In the genomic region with DNA sequence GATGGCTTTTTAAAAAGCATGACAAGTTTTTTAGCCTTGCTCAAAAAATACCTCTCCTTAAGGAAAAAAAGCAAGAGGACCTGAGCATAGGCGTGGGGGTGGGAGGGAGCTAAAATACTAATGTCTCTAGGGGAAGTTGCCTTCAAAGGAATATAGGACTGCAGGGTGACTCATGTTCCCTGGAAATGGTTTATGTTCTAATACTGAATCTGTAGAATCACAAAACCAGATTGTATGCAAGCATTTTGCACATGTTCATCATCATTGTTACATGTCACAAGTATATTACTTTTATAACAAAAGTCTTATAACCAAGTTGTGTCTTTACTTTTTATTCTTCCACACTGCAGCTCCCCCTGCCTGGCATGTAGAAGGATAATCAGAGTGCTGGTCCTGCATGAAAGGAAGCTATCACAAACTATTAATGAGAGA, we compare ENCODE assay signal across 13 cellular contexts. TPM values are rescaled to one million over a fixed set of nuclear protein-coding genes. Genes with fewer than 3 reads are reported as not detected.
DNase-seq lines count a peak whose midpoint lies in the region; ATAC-seq and TF ChIP-seq lines count a peak whose summit lies in the region.
"Had no signal": no experiment of that assay in that cellular context is flagged by ENCODE, and none has a peak within 500 bp of the region (broad histone marks: within the 10 kb centered on the region; RNA-seq: fewer than 3 reads in every experiment).

No MANE protein-coding gene starts in this region.

- no peak overlapping the region for H2BK15ac ChIP-seq in mesendoderm (replicated peaks; ENCODE audit: low read depth)

- H3K79me2 ChIP-seq in mesendoderm (ENCODE audit: control insufficient read depth, insufficient read depth, low read length), result no peaks in the 10 kb centered on the region

- H3K4me3 ChIP-seq in A673 (ENCODE audit: low read depth, low read length, poor library complexity, severe bottlenecking) (no peak overlapping the region), HFF-Myc (replicated peaks; ENCODE audit: low read depth, low read length) (no peak overlapping the region), cardiac fibroblast (replicated peaks in 1 of 2; ENCODE audit: low read depth in 2 of 2, low read length in 2 of 2) (no peak overlapping the region), mesendoderm (ENCODE audit: low read length) (no peak overlapping the region)

- H3K4ac ChIP-seq in mesendoderm (ENCODE audit: low read depth, low read length), result no peak overlapping the region

- no TSS peak for BruUV-seq in A673 (replicated peaks; lab: Mats Ljungman, UMichigan)
- no TSS peak for BruUV-seq in Calu3 (replicated peaks; lab: Mats Ljungman, UMichigan)

- H3K36me3 ChIP-seq in A673 (ENCODE audit: insufficient read depth, low read length, poor library complexity, severe bottlenecking) (no peaks in the 10 kb centered on the region), mesendoderm (ENCODE audit: control insufficient read depth, insufficient read depth, low read length) (no peaks in the 10 kb centered on the region)

- no peaks in the 10 kb centered on the region for H3K4me1 Mint-ChIP-seq in Calu3 (ENCODE audit: low read depth, unreplicated experiment)
- H3K4me1 Mint-ChIP-seq: CD8-positive, alpha-beta memory T cell had no signal

- H3K4me2 ChIP-seq in mesendoderm (ENCODE audit: low read length), result no peak overlapping the region

- no peak overlapping the region for H2BK5ac ChIP-seq in mesendoderm (ENCODE audit: low read length)

- no peak overlapping the region for H3K27ac ChIP-seq in A673 (ENCODE audit: low read depth, low read length, poor library complexity, severe bottlenecking)
- H3K27ac ChIP-seq in mesendoderm (ENCODE audit: low read depth, low read length), result no peak overlapping the region

- H3K79me1 ChIP-seq in mesendoderm (ENCODE audit: low read length), result no peaks in the 10 kb centered on the region

- no peak for ATAC-seq in HG03469 (IDR thresholded peaks at IDR 0.05; ENCODE audit: unreplicated experiment)
- no peak for ATAC-seq in GM21619 (IDR thresholded peaks at IDR 0.05; ENCODE audit: unreplicated experiment)

- no peak overlapping the region for H3K4me3 Mint-ChIP-seq in Calu3 (ENCODE audit: low read depth, unreplicated experiment)
- H3K4me3 Mint-ChIP-seq: CD8-positive, alpha-beta memory T cell had no signal

- no peaks in the 10 kb centered on the region for H3K9me3 ChIP-seq in A673 (ENCODE audit: low read depth, low read length, poor library complexity, severe bottlenecking)

- no peaks in the 10 kb centered on the region for H3K27me3 Mint-ChIP-seq in Calu3 (ENCODE audit: unreplicated experiment)

- no peak overlapping the region for H2AK5ac ChIP-seq in mesendoderm (ENCODE audit: low read length)

- H3K27me3 ChIP-seq in A673 (replicated peaks; ENCODE audit: insufficient read depth, low read depth, low read length, poor library complexity) (no peaks in the 10 kb centered on the region), mesendoderm (ENCODE audit: insufficient read depth, low read length, poor library complexity) (no peaks in the 10 kb centered on the region)

- H3K4me1 ChIP-seq in A673 (ENCODE audit: insufficient read depth, low read length, poor library complexity, severe bottlenecking) (no peaks in the 10 kb centered on the region), mesendoderm (ENCODE audit: control insufficient read depth, low read depth, low read length) (no peaks in the 10 kb centered on the region)

- POLR2A ChIA-PET in A673 (lab: Charles Lee; ENCODE audit: low non-redundant PET), result no interaction called here

- no peak overlapping the region for H4K8ac ChIP-seq in mesendoderm (ENCODE audit: low read depth, low read length)

- CTCF ChIA-PET in A673 (lab: Charles Lee), result interaction anchor here (0.6 kb wide), 1 partner anchor 299 kb away, joined by 6 read pairs; no protein-coding TSS in a partner anchor
- CTCF ChIA-PET in Calu3 (lab: Charles Lee), result interaction anchor here (0.7 kb wide), 1 partner anchor 1825 kb away, joined by 4 read pairs; no protein-coding TSS in a partner anchor

- no peak overlapping the region for H3K18ac ChIP-seq in mesendoderm (ENCODE audit: low read length)

- WGBS in mesendoderm (ENCODE audit: extremely low coverage, insufficient coverage, low lambda C conversion rate), result no CpG with 5 or more reads among the region's 1 CpG

- DNase-seq in A673 (ENCODE audit: low spot score) (no peak), HFF-Myc (ENCODE audit: extremely low read depth, low read depth) (no peak), cardiac fibroblast (ENCODE audit: low read depth in 2 of 2) (peak; percentile 74 to 92), lung microvascular endothelial cell (ENCODE audit: low read depth in 2 of 2) (peak; percentile 48 to 50), mesendoderm (no peak), Calu3 (no peak)
- DNase-seq: activated naive CD4-positive, alpha-beta T cell treated with Interleukin-2 at 50 U/mL for 16 hours; CD8-positive, alpha-beta memory T cell; glutamatergic neuron; NCI-H446 treated with DMSO at 0.1 percent for 48 hours; T1000 had no signal

- H3K36me3 Mint-ChIP-seq in Calu3 (ENCODE audit: insufficient read depth, unreplicated experiment), result no peaks in the 10 kb centered on the region
- H3K36me3 Mint-ChIP-seq: CD8-positive, alpha-beta memory T cell had no signal

- no peak overlapping the region for H3K9ac ChIP-seq in mesendoderm (ENCODE audit: low read length)

- no peak overlapping the region for H4K5ac ChIP-seq in mesendoderm (ENCODE audit: low read length)

- H2BK120ac ChIP-seq in mesendoderm (ENCODE audit: low read depth, low read length), result no peak overlapping the region

- peak; percentile 30; the same call in 1 of the 2 replicates for TF ChIP-seq CTCF in A673 (conservative IDR thresholded peaks at IDR 0.05; ENCODE audit: low read depth, low read length)
- peak; percentile 36 for TF ChIP-seq CTCF in HFF-Myc (IDR thresholded peaks at IDR 0.05; ENCODE audit: low read depth, low read length, missing control alignments)
- peak; percentile 52 for TF ChIP-seq CTCF in cardiac fibroblast (IDR thresholded peaks at IDR 0.05; ENCODE audit: low read depth, low read length)
- TF ChIP-seq CTCF in Calu3 (IDR thresholded peaks at IDR 0.05; ENCODE audit: unreplicated experiment), result no peak

- H3K27ac Mint-ChIP-seq in Calu3 (ENCODE audit: unreplicated experiment), result no peak overlapping the region
- H3K27ac Mint-ChIP-seq: CD8-positive, alpha-beta memory T cell had no signal

- no peaks in the 10 kb centered on the region for H3K9me3 Mint-ChIP-seq in Calu3 (ENCODE audit: low read depth, unreplicated experiment)
- H3K9me3 Mint-ChIP-seq: CD8-positive, alpha-beta memory T cell had no signal

- intact Hi-C loops in A673 (cut with micrococcal nuclease; ENCODE audit: unreplicated experiment), result no loop called here
- intact Hi-C loops in Calu3 (cut with micrococcal nuclease; ENCODE audit: unreplicated experiment), result no loop called here

- H3K56ac ChIP-seq in mesendoderm (ENCODE audit: low read length), result no peak overlapping the region

- no peak overlapping the region for H3K23ac ChIP-seq in mesendoderm (ENCODE audit: low read length)

RNA-seq across cellular contexts. Expression of a gene that starts 36.6 kb away (rescaled TPM):
- 2.3 and 3.4 TPM in 2 replicates for total RNA-seq in A673 (2021)
- total RNA-seq in lung microvascular endothelial cell, result 0.22 and 0.40 TPM in 2 replicates
- polyA plus RNA-seq in mesendoderm (2013, experiment 1 of 2), result 0.87 TPM
- 0.87 TPM for polyA plus RNA-seq in mesendoderm (2013, experiment 2 of 2)
- total RNA-seq in Calu3 (2022), result 5.5 and 6.3 TPM in 2 replicates

RNA-seq across cellular contexts. Expression of a gene that starts 55.6 kb away (rescaled TPM):
- total RNA-seq in A673 (2021) (31.9 and 32.0 TPM in 2 replicates), lung microvascular endothelial cell (11.8 and 15.1 TPM in 2 replicates), Calu3 (2022) (27.3 and 28.4 TPM in 2 replicates)
- polyA plus RNA-seq in mesendoderm (2013, experiment 1 of 2), result 12.5 TPM
- 11.3 TPM for polyA plus RNA-seq in mesendoderm (2013, experiment 2 of 2)

RNA-seq across cellular contexts. Expression of a gene that starts 55.7 kb away (rescaled TPM):
- total RNA-seq in A673 (2021), result 43.9 and 51.6 TPM in 2 replicates
- 35.7 and 40.5 TPM in 2 replicates for total RNA-seq in lung microvascular endothelial cell
- polyA plus RNA-seq in mesendoderm (2013, experiment 1 of 2), result 55.9 TPM
- 57.0 TPM for polyA plus RNA-seq in mesendoderm (2013, experiment 2 of 2)
- total RNA-seq in Calu3 (2022), result 48.9 and 49.4 TPM in 2 replicates

Comparison
In these comparisons a context has a peak if more than half of its experiments do, and no peak if none do; other contexts are left out.
1. DNase-seq: peak in cardiac fibroblast (2 of 2) and lung microvascular endothelial cell (2 of 2); none in A673 (single experiment), HFF-Myc (single experiment), mesendoderm (single experiment) and Calu3 (single experiment).